ENCODE assay signal across 21 cellular contexts in genomic region chr11:131773626-131774025, GRCh38.
"Had no signal": no experiment of that assay in that cellular context is flagged by ENCODE, and none has a peak within 500 bp of the region (broad histone marks: within the 10 kb centered on the region; RNA-seq: fewer than 3 reads in every experiment).

No MANE protein-coding gene starts in this region.

- H2AFZ ChIP-seq: neural progenitor cell had no signal

- H3K27ac ChIP-seq: esophagus squamous epithelium, foreskin keratinocyte, neural progenitor cell, pancreas, spleen, stomach had no signal

- H3K4me2 ChIP-seq: neural progenitor cell had no signal

- H3K27me3 ChIP-seq: esophagus squamous epithelium, neural progenitor cell had no signal

- H3K9ac ChIP-seq: neural progenitor cell had no signal

- DNase-seq: cerebellar nuclear complex; dermis blood vessel endothelial cell; esophagus squamous epithelium; foreskin keratinocyte; left colon; left ventricle myocardium superior; mesenchymal stem cell; midbrain; nucleus accumbens; pancreas; right cardiac atrium; spleen; stimulated activated CD4-positive, alpha-beta T cell treated with anti-CD3 and anti-CD28 coated beads, Interleukin-2, amount 100 ng/mL, for 24 hours; stimulated activated CD4-positive, alpha-beta T cell treated with anti-CD3 and anti-CD28 coated beads, Interleukin-4, amount 100 ng/mL, for 4 hours; stimulated activated naive CD4-positive, alpha-beta T cell; stomach; substantia nigra; trophoblast cell had no signal

- H3K9me3 ChIP-seq: esophagus squamous epithelium, pancreas, spleen, stomach had no signal

- H3K4me1 ChIP-seq: esophagus squamous epithelium, foreskin keratinocyte, pancreas, spleen, stomach had no signal

- H3K4me3 ChIP-seq: esophagus squamous epithelium, lung, neural progenitor cell, pancreas, spleen, stomach had no signal

- ATAC-seq: foreskin keratinocyte; left colon; left ventricle myocardium superior; natural killer cell treated with Interleukin-12 subunit alpha and Interleukin-12 subunit beta and Interleukin-15 and Interleukin-18, amount 100 ng/mL, for 72 hours; pancreas; right cardiac atrium had no signal

- H3K36me3 ChIP-seq: esophagus squamous epithelium, neural progenitor cell, pancreas, spleen, stomach had no signal
